In genomic region chr18:8705941-8706544, GRCh38 we compare ENCODE assay signal across 3 cellular contexts.
TF ChIP-seq lines count a peak whose summit lies in the region.

No MANE protein-coding gene starts in this region.

TF ChIP-seq in SK-N-SH, 30 proteins besides CTCF, POLR2A, EP300 and RAD21 (continued from another document):
- TF ChIP-seq FOSL2 (IDR thresholded peaks at IDR 0.05; ENCODE audit: borderline replicate concordance, low read depth) = no peak
- TF ChIP-seq EZH2phosphoT487 (IDR thresholded peaks at IDR 0.05; ENCODE audit: borderline replicate concordance, low read depth) = no peak
- TF ChIP-seq, protein P1, sequence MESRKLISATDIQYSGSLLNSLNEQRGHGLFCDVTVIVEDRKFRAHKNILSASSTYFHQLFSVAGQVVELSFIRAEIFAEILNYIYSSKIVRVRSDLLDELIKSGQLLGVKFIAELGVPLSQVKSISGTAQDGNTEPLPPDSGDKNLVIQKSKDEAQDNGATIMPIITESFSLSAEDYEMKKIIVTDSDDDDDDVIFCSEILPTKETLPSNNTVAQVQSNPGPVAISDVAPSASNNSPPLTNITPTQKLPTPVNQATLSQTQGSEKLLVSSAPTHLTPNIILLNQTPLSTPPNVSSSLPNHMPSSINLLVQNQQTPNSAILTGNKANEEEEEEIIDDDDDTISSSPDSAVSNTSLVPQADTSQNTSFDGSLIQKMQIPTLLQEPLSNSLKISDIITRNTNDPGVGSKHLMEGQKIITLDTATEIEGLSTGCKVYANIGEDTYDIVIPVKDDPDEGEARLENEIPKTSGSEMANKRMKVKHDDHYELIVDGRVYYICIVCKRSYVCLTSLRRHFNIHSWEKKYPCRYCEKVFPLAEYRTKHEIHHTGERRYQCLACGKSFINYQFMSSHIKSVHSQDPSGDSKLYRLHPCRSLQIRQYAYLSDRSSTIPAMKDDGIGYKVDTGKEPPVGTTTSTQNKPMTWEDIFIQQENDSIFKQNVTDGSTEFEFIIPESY (IDR thresholded peaks at IDR 0.05; ENCODE audit: borderline replicate concordance, low read depth) = no peak
- no peak for TF ChIP-seq NRF1 (IDR thresholded peaks at IDR 0.05; ENCODE audit: low read depth, low read length)
- TF ChIP-seq FOXJ3 (CRISPR knock-in tag; IDR thresholded peaks at IDR 0.05) = no peak
- TF ChIP-seq NFIC (IDR thresholded peaks at IDR 0.05; ENCODE audit: borderline replicate concordance) = no peak
- no peak for TF ChIP-seq USF1 (IDR thresholded peaks at IDR 0.05; ENCODE audit: borderline replicate concordance, low read depth)
- TF ChIP-seq TCF12 (IDR thresholded peaks at IDR 0.05) = no peak
- TF ChIP-seq SIN3A (IDR thresholded peaks at IDR 0.05; ENCODE audit: borderline replicate concordance, low read depth, low read length) = no peak

TF ChIP-seq in SK-N-SH treated with all-trans-retinoic acid at 6 μM for 48 hours, 23 proteins besides CTCF, POLR2A, EP300 and RAD21 (continued from another document and continues in another):
- no peak for TF ChIP-seq TOX (CRISPR knock-in tag; IDR thresholded peaks at IDR 0.05; ENCODE audit: borderline replicate concordance)
- no peak for TF ChIP-seq ZC3H10 (CRISPR knock-in tag; IDR thresholded peaks at IDR 0.05)
- no peak for TF ChIP-seq ZFP3 (CRISPR knock-in tag; IDR thresholded peaks at IDR 0.05)
- no peak for TF ChIP-seq ZFP30 (CRISPR knock-in tag; IDR thresholded peaks at IDR 0.05)
- TF ChIP-seq CSDC2 (CRISPR knock-in tag; IDR thresholded peaks at IDR 0.05) = no peak
- no peak for TF ChIP-seq RARB (CRISPR knock-in tag; IDR thresholded peaks at IDR 0.05)
- no peak for TF ChIP-seq ESRRG (CRISPR knock-in tag; IDR thresholded peaks at IDR 0.05)
- no peak for TF ChIP-seq PPARA (CRISPR knock-in tag; IDR thresholded peaks at IDR 0.05; ENCODE audit: borderline replicate concordance)
- no peak for TF ChIP-seq TCF4 (CRISPR knock-in tag; IDR thresholded peaks at IDR 0.05; ENCODE audit: borderline replicate concordance)
- TF ChIP-seq, protein P2, sequence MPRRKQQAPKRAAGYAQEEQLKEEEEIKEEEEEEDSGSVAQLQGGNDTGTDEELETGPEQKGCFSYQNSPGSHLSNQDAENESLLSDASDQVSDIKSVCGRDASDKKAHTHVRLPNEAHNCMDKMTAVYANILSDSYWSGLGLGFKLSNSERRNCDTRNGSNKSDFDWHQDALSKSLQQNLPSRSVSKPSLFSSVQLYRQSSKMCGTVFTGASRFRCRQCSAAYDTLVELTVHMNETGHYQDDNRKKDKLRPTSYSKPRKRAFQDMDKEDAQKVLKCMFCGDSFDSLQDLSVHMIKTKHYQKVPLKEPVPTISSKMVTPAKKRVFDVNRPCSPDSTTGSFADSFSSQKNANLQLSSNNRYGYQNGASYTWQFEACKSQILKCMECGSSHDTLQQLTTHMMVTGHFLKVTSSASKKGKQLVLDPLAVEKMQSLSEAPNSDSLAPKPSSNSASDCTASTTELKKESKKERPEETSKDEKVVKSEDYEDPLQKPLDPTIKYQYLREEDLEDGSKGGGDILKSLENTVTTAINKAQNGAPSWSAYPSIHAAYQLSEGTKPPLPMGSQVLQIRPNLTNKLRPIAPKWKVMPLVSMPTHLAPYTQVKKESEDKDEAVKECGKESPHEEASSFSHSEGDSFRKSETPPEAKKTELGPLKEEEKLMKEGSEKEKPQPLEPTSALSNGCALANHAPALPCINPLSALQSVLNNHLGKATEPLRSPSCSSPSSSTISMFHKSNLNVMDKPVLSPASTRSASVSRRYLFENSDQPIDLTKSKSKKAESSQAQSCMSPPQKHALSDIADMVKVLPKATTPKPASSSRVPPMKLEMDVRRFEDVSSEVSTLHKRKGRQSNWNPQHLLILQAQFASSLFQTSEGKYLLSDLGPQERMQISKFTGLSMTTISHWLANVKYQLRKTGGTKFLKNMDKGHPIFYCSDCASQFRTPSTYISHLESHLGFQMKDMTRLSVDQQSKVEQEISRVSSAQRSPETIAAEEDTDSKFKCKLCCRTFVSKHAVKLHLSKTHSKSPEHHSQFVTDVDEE (CRISPR knock-in tag; IDR thresholded peaks at IDR 0.05) = no peak
- no peak for TF ChIP-seq POU6F1 (CRISPR knock-in tag; IDR thresholded peaks at IDR 0.05; ENCODE audit: borderline replicate concordance, low read depth)
- TF ChIP-seq ZNF70 (CRISPR knock-in tag; IDR thresholded peaks at IDR 0.05) = no peak
- TF ChIP-seq GLIS3 (CRISPR knock-in tag; IDR thresholded peaks at IDR 0.05) = no peak
- TF ChIP-seq ZNF565 (CRISPR knock-in tag; conservative IDR thresholded peaks at IDR 0.05; ENCODE audit: low read depth) = no peak
- TF ChIP-seq CREB5 (CRISPR knock-in tag; IDR thresholded peaks at IDR 0.05; ENCODE audit: low read depth) = no peak
- no peak for TF ChIP-seq ZNF8 (CRISPR knock-in tag; IDR thresholded peaks at IDR 0.05)
- TF ChIP-seq, protein P3, sequence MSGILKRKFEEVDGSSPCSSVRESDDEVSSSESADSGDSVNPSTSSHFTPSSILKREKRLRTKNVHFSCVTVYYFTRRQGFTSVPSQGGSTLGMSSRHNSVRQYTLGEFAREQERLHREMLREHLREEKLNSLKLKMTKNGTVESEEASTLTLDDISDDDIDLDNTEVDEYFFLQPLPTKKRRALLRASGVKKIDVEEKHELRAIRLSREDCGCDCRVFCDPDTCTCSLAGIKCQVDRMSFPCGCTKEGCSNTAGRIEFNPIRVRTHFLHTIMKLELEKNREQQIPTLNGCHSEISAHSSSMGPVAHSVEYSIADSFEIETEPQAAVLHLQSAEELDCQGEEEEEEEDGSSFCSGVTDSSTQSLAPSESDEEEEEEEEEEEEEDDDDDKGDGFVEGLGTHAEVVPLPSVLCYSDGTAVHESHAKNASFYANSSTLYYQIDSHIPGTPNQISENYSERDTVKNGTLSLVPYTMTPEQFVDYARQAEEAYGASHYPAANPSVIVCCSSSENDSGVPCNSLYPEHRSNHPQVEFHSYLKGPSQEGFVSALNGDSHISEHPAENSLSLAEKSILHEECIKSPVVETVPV (CRISPR knock-in tag; IDR thresholded peaks at IDR 0.05) = no peak

TF ChIP-seq in IMR-90, 13 proteins besides CTCF, POLR2A, EP300 and RAD21 (continued from another document):
- no peak for TF ChIP-seq USF2 (IDR thresholded peaks at IDR 0.05; ENCODE audit: low read depth, low read length)
- no peak for TF ChIP-seq MXI1 (IDR thresholded peaks at IDR 0.05; ENCODE audit: borderline replicate concordance, low read depth, low read length)
- TF ChIP-seq, protein P4, sequence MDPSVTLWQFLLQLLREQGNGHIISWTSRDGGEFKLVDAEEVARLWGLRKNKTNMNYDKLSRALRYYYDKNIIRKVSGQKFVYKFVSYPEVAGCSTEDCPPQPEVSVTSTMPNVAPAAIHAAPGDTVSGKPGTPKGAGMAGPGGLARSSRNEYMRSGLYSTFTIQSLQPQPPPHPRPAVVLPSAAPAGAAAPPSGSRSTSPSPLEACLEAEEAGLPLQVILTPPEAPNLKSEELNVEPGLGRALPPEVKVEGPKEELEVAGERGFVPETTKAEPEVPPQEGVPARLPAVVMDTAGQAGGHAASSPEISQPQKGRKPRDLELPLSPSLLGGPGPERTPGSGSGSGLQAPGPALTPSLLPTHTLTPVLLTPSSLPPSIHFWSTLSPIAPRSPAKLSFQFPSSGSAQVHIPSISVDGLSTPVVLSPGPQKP (IDR thresholded peaks at IDR 0.05; ENCODE audit: borderline replicate concordance, low read depth, low read length) = no peak
- no peak for TF ChIP-seq NFE2L2 (IDR thresholded peaks at IDR 0.05; ENCODE audit: low read depth, low read length)
- TF ChIP-seq CEBPB (IDR thresholded peaks at IDR 0.05; ENCODE audit: low read depth, low read length) = no peak
- no peak for TF ChIP-seq CHD1 (IDR thresholded peaks at IDR 0.05; ENCODE audit: low read depth, low read length)
- TF ChIP-seq RCOR1 (IDR thresholded peaks at IDR 0.05; ENCODE audit: insufficient replicate concordance, low read length) = no peak
- no peak for TF ChIP-seq FOS (IDR thresholded peaks at IDR 0.05; ENCODE audit: low read depth, low read length)
